ENCODE assay signal across 9 cellular contexts in the genomic region with DNA sequence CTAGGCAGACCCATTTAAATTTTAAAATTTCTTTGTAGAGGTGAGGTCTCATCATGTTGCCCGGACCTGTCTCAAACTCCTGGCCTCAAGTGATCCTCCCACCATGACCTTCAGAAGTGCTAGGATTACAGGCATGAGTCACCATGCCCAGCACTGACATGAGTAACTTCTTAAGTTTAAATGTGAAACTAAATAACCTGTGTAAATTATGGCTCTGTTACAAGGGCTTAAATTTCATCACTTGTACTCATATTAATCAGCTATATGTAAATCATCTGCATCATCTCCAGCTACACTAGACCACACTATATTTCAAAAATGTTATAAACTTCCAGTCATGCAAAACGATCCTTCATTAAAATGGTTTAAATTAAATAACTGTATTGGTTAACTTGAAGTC. TPM values are rescaled to one million over a fixed set of nuclear protein-coding genes. Genes with fewer than 3 reads are reported as not detected.
A peak's percentile ranks its signal among the peaks of the same experiment; 100 is the strongest.
DNase-seq lines count a peak whose midpoint lies in the region; FAIRE-seq and TF ChIP-seq lines count a peak whose summit lies in the region.
"Had no signal": no experiment of that assay in that cellular context is flagged by ENCODE, and none has a peak within 500 bp of the region (broad histone marks: within the 10 kb centered on the region; RNA-seq: fewer than 3 reads in every experiment).

No MANE protein-coding gene starts in this region.

- no peaks in the 10 kb centered on the region for H3K9me3 ChIP-seq in small intestine (ENCODE audit: control insufficient read depth, low read depth)
- H3K9me3 ChIP-seq in ovary: no peaks in the 10 kb centered on the region
- H3K9me3 ChIP-seq: BLaER1 had no signal

- peak; percentile 2 to 3 for DNase-seq in activated CD8-positive, alpha-beta memory T cell treated with anti-CD3 and anti-CD28 coated beads for 4 hours (ENCODE audit: low read depth in 2 of 2)
- DNase-seq in activated CD8-positive, alpha-beta memory T cell treated with anti-CD3 and anti-CD28 coated beads for 24 hours: no peak
- peak; percentile 86 for DNase-seq in HT1080 (ENCODE audit: low read depth)
- peak; percentile 61 for DNase-seq in activated naive CD8-positive, alpha-beta T cell treated with anti-CD3 and anti-CD28 coated beads for 36 hours
- peak; percentile 43 for DNase-seq in small intestine
- DNase-seq in NCI-H2196 treated with DMSO at 0.1 percent for 48 hours (lab: John Stamatoyannopoulos, UW; ENCODE audit: unreplicated experiment): no peak
- DNase-seq in ovary: no peak
- DNase-seq in NCI-H2029 treated with DMSO at 0.1 percent for 48 hours (lab: John Stamatoyannopoulos, UW): no peak

- peak overlapping the region; percentile 86 for H3K27ac Mint-ChIP-seq in activated naive CD8-positive, alpha-beta T cell treated with anti-CD3 and anti-CD28 coated beads for 36 hours

- H3K9me3 Mint-ChIP-seq in activated naive CD8-positive, alpha-beta T cell treated with anti-CD3 and anti-CD28 coated beads for 36 hours: no peaks in the 10 kb centered on the region

- FAIRE-seq in small intestine (lab: Jason Lieb, UNC): no peak

- no peak for TF ChIP-seq POLR2A in ovary (IDR thresholded peaks at IDR 0.05)

- 55 to 64% (median 64%) methylated on average over 2 of the region's 2 CpGs for WGBS in small intestine, 3 donors
- 49 to 69% (median 60%) methylated on average over 2 of the region's 2 CpGs for WGBS in ovary, 3 donors

- peaks cover 24% of the 10 kb centered on the region for H3K36me3 Mint-ChIP-seq in activated naive CD8-positive, alpha-beta T cell treated with anti-CD3 and anti-CD28 coated beads for 36 hours

- H3K4me3 Mint-ChIP-seq in activated naive CD8-positive, alpha-beta T cell treated with anti-CD3 and anti-CD28 coated beads for 36 hours: no peak overlapping the region

- intact Hi-C loops in ovary (cut with DNase I): no loop called here

- H3K27ac ChIP-seq in small intestine (ENCODE audit: low read depth in 1 of 2, low read length in 1 of 2): no peak overlapping the region
- H3K27ac ChIP-seq in ovary: no peak overlapping the region
- H3K27ac ChIP-seq: BLaER1 had no signal

- no peaks in the 10 kb centered on the region for H3K27me3 Mint-ChIP-seq in activated naive CD8-positive, alpha-beta T cell treated with anti-CD3 and anti-CD28 coated beads for 36 hours

- no peak overlapping the region for H3K4me3 ChIP-seq in small intestine (ENCODE audit: low read depth in 1 of 2, low read length in 2 of 2)
- no peak overlapping the region for H3K4me3 ChIP-seq in ovary
- H3K4me3 ChIP-seq: BLaER1 had no signal

- H3K36me3 ChIP-seq in small intestine (ENCODE audit: control insufficient read depth in 2 of 2, insufficient read depth in 2 of 2, low read length in 2 of 2) (peaks cover 0 to 8% of the 10 kb centered on the region in 2 donors), ovary (no peaks in the 10 kb centered on the region)

- H3K4me1 ChIP-seq in small intestine (ENCODE audit: control insufficient read depth in 2 of 2, insufficient read depth in 1 of 2, low read depth in 1 of 2, low read length in 1 of 2) (no peaks in the 10 kb centered on the region), ovary (ENCODE audit: insufficient read depth) (no peaks in the 10 kb centered on the region)

- H3K4me1 Mint-ChIP-seq in activated naive CD8-positive, alpha-beta T cell treated with anti-CD3 and anti-CD28 coated beads for 36 hours: peaks cover 20% of the 10 kb centered on the region

- no peak for TF ChIP-seq CTCF in ovary (IDR thresholded peaks at IDR 0.05)

- no peaks in the 10 kb centered on the region for H3K27me3 ChIP-seq in small intestine (ENCODE audit: control insufficient read depth in 2 of 2, insufficient read depth in 2 of 2, low read length in 2 of 2)
- no peaks in the 10 kb centered on the region for H3K27me3 ChIP-seq in ovary
- H3K27me3 ChIP-seq: BLaER1 had no signal

- no peak for TF ChIP-seq EP300 in ovary (IDR thresholded peaks at IDR 0.05)

RNA-seq across cellular contexts. Expression of gene ATAD1, which starts 56.1 kb away (rescaled TPM):
- 31.3 and 42.3 TPM in 2 replicates for total RNA-seq in HT1080 (2014; rRNA removed; shearing (Covaris generic))
- 45.8 and 56.0 TPM in 2 replicates for polyA plus RNA-seq in HT1080 (2015; cell fraction: cytosol; rRNA removed)
- polyA plus RNA-seq in HT1080 (2015; cell fraction: nucleus; rRNA removed): 78.4 and 84.6 TPM in 2 replicates
- total RNA-seq in activated naive CD8-positive, alpha-beta T cell treated with anti-CD3 and anti-CD28 coated beads for 36 hours: 10 to 100 TPM; 49.2 to 49.6 TPM
- polyA plus RNA-seq in small intestine: 10 to 100 TPM in 1 of 3 donors, 1 to 10 TPM in 2; 5.1 to 17.5 (median 5.4) TPM
- total RNA-seq in ovary: 10 to 100 TPM; 23.1 to 51.0 (median 39.1) TPM
- 10 to 100 TPM; 21.5 to 40.7 TPM for polyA plus RNA-seq in ovary

Comparison
In these comparisons a context has a peak if more than half of its experiments do, and no peak if none do; other contexts are left out.
1. DNase-seq: peak in activated CD8-positive, alpha-beta memory T cell treated with anti-CD3 and anti-CD28 coated beads for 4 hours (2 of 2), HT1080 (single experiment), activated naive CD8-positive, alpha-beta T cell treated with anti-CD3 and anti-CD28 coated beads for 36 hours (single experiment) and small intestine (single experiment); none in activated CD8-positive, alpha-beta memory T cell treated with anti-CD3 and anti-CD28 coated beads for 24 hours (single experiment), NCI-H2196 treated with DMSO at 0.1 percent for 48 hours (single experiment), ovary (0 of 5) and NCI-H2029 treated with DMSO at 0.1 percent for 48 hours (single experiment).